8 cellular contexts compared by ENCODE assay signal in the genomic region with DNA sequence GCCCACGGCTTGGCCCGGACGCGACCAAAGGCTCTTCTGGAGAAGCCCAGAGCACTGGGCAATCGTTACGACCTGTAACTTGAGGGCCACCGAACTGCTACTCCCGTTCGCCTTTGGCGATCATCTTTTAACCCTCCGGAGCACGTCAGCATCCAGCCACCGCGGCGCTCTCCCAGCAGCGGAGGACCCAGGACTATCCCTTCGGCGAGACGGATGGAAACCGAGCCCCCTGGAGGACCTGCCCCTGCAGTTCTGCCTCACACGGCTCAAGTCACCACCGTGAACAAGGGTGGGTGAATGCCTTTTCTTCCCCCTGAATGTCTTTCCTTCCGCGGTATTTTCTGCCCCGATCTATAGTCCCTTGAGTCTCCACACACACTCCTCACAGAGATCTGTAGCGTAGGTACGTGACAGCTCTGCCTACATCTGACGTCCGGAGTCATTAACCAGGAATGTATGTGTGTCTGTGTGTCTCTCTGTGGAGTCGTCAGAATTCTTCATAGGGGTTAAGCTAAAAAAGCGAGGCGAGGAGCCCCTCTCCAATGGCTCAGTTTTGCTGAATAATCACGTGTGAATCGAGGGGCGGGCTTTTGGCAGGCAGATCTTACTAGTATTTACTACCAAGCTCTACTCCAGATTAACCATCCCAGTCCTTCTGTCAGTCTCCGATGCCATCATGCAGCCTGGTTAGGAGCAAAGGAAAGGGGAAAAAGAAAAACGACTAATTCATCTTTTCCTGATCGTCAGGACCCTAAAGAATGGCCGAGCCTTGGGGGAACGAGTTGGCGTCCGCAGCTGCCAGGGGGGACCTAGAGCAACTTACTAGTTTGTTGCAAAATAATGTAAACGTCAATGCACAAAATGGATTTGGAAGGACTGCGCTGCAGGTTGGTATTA. TPM values are rescaled to one million over a fixed set of nuclear protein-coding genes. Genes with fewer than 3 reads are reported as not detected.
DNase-seq lines count a peak whose midpoint lies in the region; FAIRE-seq and TF ChIP-seq lines count a peak whose summit lies in the region.

A gene (plus strand): TSS at position 635 of the 897 bp plus-strand sequence. CDS start 124 bp downstream, at position 759.

- H3K9me3 Mint-ChIP-seq in nephron progenitor cell, result peaks cover 3% of the 10 kb centered on the region

- peaks cover 13% of the 10 kb centered on the region for H3K4me1 Mint-ChIP-seq in nephron progenitor cell

- peak within 1 kb of the TSS; percentile 83 for H3K4me3 Mint-ChIP-seq in nephron progenitor cell

- peaks cover 96% of the 10 kb centered on the region for H3K27me3 Mint-ChIP-seq in nephron progenitor cell (ENCODE audit: low read depth, poor library complexity)

- TF ChIP-seq CTCF in LNCAP (IDR thresholded peaks at IDR 0.05), result 0 out of 2 replicates have a peak, but pooled peaks have one; percentile 11
- TF ChIP-seq CTCF in nephron progenitor cell (IDR thresholded peaks at IDR 0.05), result no peak

- in situ Hi-C loops in G401 (cut with HindIII; ENCODE audit: low sequenced_read_pairs), result no loop called here

- no peaks in the 10 kb centered on the region for H3K36me3 ChIP-seq in urinary bladder (ENCODE audit: insufficient read depth)

- under 1% methylated on average over 44 of the region's 44 CpGs for WGBS in urinary bladder

- peak; percentile 61 for TF ChIP-seq POLR2A in H54 (IDR thresholded peaks at IDR 0.05; ENCODE audit: low read depth, low read length)

- peak; percentile 97 for FAIRE-seq in H54 (lab: Jason Lieb, UNC)
- peak; percentile 68 for FAIRE-seq in RCC 7860 (lab: Jason Lieb, UNC)

- H3K4me3 ChIP-seq in urinary bladder (ENCODE audit: low read depth, low read length), result peak within 1 kb of the TSS; percentile 92

- no peaks in the 10 kb centered on the region for H3K36me3 Mint-ChIP-seq in nephron progenitor cell (ENCODE audit: low read depth)

- no peak within 1 kb of the TSS for H3K27ac Mint-ChIP-seq in nephron progenitor cell

- H3K27ac ChIP-seq in urinary bladder (ENCODE audit: low read depth), result peak within 1 kb of the TSS; percentile 86

- DNase-seq in G401 (ENCODE audit: low spot score) (peak; percentile 88), H54 (ENCODE audit: insufficient read length, low spot score) (peak; percentile 61), RCC 7860 (ENCODE audit: low spot score) (peak; percentile 92), fibroblast of the conjunctiva (ENCODE audit: low read depth) (peak; percentile 67), nephron progenitor cell (peak; percentile 60)
- peak; percentile 23 for DNase-seq in activated gamma-delta T cell treated with anti-CD3 and anti-CD28 coated beads, Interleukin-2, amount 50 U/mL, for 16 hours (ENCODE audit: low read depth)

- no peaks in the 10 kb centered on the region for H3K4me1 ChIP-seq in urinary bladder (ENCODE audit: insufficient read depth)

RNA-seq across cellular contexts. Expression of the gene that starts here (rescaled TPM):
- total RNA-seq in G401 (2014; rRNA removed; shearing (Covaris generic)), result 98.3 and 104 TPM in 2 replicates
- total RNA-seq in urinary bladder, result 16.9 TPM
- polyA plus RNA-seq in urinary bladder, result 19.9 TPM

Comparison
In these comparisons a context has a peak if more than half of its experiments do, and no peak if none do; other contexts are left out.
1. Peak in every context shown above with its lines: DNase-seq, H3K4me3 ChIP-seq and H3K27ac ChIP-seq.
2. DNase-seq: peak in every context shown above with its lines; median percentile 92 in RCC 7860; 88 in G401; 67 in fibroblast of the conjunctiva; 61 in H54; 60 in nephron progenitor cell; 23 in activated gamma-delta T cell treated with anti-CD3 and anti-CD28 coated beads, Interleukin-2, amount 50 U/mL, for 16 hours.